Comparison of ENCODE assay signal across 23 cellular contexts in genomic region chr17:36732351-36732750, GRCh38.
A peak's percentile ranks its signal among the peaks of the same experiment; 100 is the strongest.
DNase-seq lines count a peak whose midpoint lies in the region; ATAC-seq, FAIRE-seq and TF ChIP-seq lines count a peak whose summit lies in the region.
"Had no signal": no experiment of that assay in that cellular context is flagged by ENCODE, and none has a peak within 500 bp of the region (broad histone marks: within the 10 kb centered on the region; RNA-seq: fewer than 3 reads in every experiment).

No MANE protein-coding gene starts in this region.

- peaks cover 26% of the 10 kb centered on the region for H3K27me3 Mint-ChIP-seq in GM23338 (ENCODE audit: insufficient read depth, low read depth, poor library complexity)
- H3K27me3 Mint-ChIP-seq in neural progenitor cell (ENCODE audit: insufficient read depth, low read depth): peaks cover 18% of the 10 kb centered on the region

- DNase-seq in GM23338 (ENCODE audit: low spot score) (no peak), K562 (ENCODE audit: extremely low read depth in 1 of 4, low spot score in 3 of 4) (no peak), neural progenitor cell (ENCODE audit: low spot score) (no peak), SW480 (ENCODE audit: low spot score) (no peak), NCI-H345 (lab: John Stamatoyannopoulos, UW) (no peak)
- DNase-seq: ACHN; BE2C; C1 segment of cervical spinal cord; CD4-positive, CD25-positive, alpha-beta regulatory T cell; CD8-positive, alpha-beta memory T cell; DMS 273 treated with DMSO at 0.1 percent for 48 hours; DMS53; DND-41; EL; GOT3 had no signal

- BruUV-seq in K562 (replicated peaks; lab: Mats Ljungman, UMichigan): no TSS peak

- POLR2A ChIA-PET in HEK293 (lab: Yijun Ruan, JAX) (no interaction called here), K562 (lab: Yijun Ruan, JAX) (no interaction called here)

- no peak for TF ChIP-seq CTCF in GM23338 (conservative IDR thresholded peaks at IDR 0.05; ENCODE audit: low read depth in 2 of 2)
- no peak for TF ChIP-seq CTCF in HEK293 (tag by site-specific recombination; IDR thresholded peaks at IDR 0.05)
- TF ChIP-seq CTCF in K562 (IDR thresholded peaks at IDR 0.05 in 2 of 3, conservative IDR thresholded peaks at IDR 0.05 in 1 of 3; ENCODE audit: insufficient read depth in 2 of 3, low read depth in 1 of 3, low read length in 3 of 3): no peak
- no peak for TF ChIP-seq CTCF in neural progenitor cell (IDR thresholded peaks at IDR 0.05)

- no peak for TF ChIP-seq EP300 in K562 (IDR thresholded peaks at IDR 0.05; ENCODE audit: low read length)

- no peak for TF ChIP-seq RAD21 in K562 (CRISPR knock-in tag; conservative IDR thresholded peaks at IDR 0.05 in 1 of 2, IDR thresholded peaks at IDR 0.05 in 1 of 2)

- WGBS in K562 (ENCODE audit: insufficient coverage, low coverage, missing lambda C conversion rate): 47% methylated on average over 5 of the region's 5 CpGs

- H3K9me1 ChIP-seq in K562 (ENCODE audit: control insufficient read depth, insufficient read depth, low read length): no peaks in the 10 kb centered on the region

- in situ Hi-C loops in K562 (cut with MboI): no loop called here

- no peak for TF ChIP-seq POLR2A in K562 (conservative IDR thresholded peaks at IDR 0.05)

- ATAC-seq in GM23338 (no peak), K562 (no peak), GM19324 (IDR thresholded peaks at IDR 0.05; ENCODE audit: low FRiP score, unreplicated experiment) (no peak)
- ATAC-seq: GM12878 had no signal

- H3K27me3 ChIP-seq in GM23338 (ENCODE audit: insufficient read depth): no peaks in the 10 kb centered on the region
- peaks cover 0 to 10% of the 10 kb centered on the region in 2 experiments; a peak in 1 of 5 replicates for H3K27me3 ChIP-seq in K562 (ENCODE audit: control insufficient read depth in 2 of 2, insufficient read depth in 2 of 2, low read length in 2 of 2)
- no peaks in the 10 kb centered on the region for H3K27me3 ChIP-seq in neural progenitor cell
- H3K27me3 ChIP-seq: BE2C had no signal

- H2AFZ ChIP-seq in GM23338 (no peak overlapping the region), K562 (ENCODE audit: low read depth, low read length) (no peak overlapping the region), neural progenitor cell (replicated peaks) (no peak overlapping the region)

- FAIRE-seq in K562 (lab: Jason Lieb, UNC): no peak
- FAIRE-seq: A204.1, GM12878, GM19239 had no signal

- H3K4me3 ChIP-seq in GM23338: peak overlapping the region; percentile 35; the same call in 1 of the 2 replicates
- H3K4me3 ChIP-seq in HEK293 (ENCODE audit: low read depth, low read length): no peak overlapping the region
- H3K4me3 ChIP-seq in K562: no peak overlapping the region
- no peak overlapping the region for H3K4me3 ChIP-seq in neural progenitor cell
- H3K4me3 ChIP-seq: GM12878, HAP-1 had no signal

- H3K4me1 ChIP-seq in GM23338 (ENCODE audit: insufficient read depth) (peaks cover 52% of the 10 kb centered on the region), HEK293 (ENCODE audit: control insufficient read depth, insufficient read depth, low read length) (peaks cover 9% of the 10 kb centered on the region; the same call in 1 of the 2 replicates), K562 (replicated peaks in 1 of 2; ENCODE audit: control insufficient read depth in 2 of 2, insufficient read depth in 2 of 2, low read length in 2 of 2) (peaks cover 26 to 30% of the 10 kb centered on the region in 2 experiments), neural progenitor cell (peaks cover 45% of the 10 kb centered on the region)

- intact Hi-C loops in K562 (cut with micrococcal nuclease): no loop called here

- H4K20me1 ChIP-seq in GM23338 (replicated peaks; ENCODE audit: insufficient read depth): no peaks in the 10 kb centered on the region
- H4K20me1 ChIP-seq in K562 (replicated peaks; ENCODE audit: control insufficient read depth, insufficient read depth, low read length): no peaks in the 10 kb centered on the region; the same call in 1 of the 2 replicates
- H4K20me1 ChIP-seq in neural progenitor cell (ENCODE audit: low read depth): no peaks in the 10 kb centered on the region

- H3K4me2 ChIP-seq in GM23338 (peak overlapping the region; percentile 65), K562 (ENCODE audit: insufficient read depth, low read length) (no peak overlapping the region), neural progenitor cell (peak overlapping the region; percentile 74)
- H3K4me2 ChIP-seq: KMS-11 had no signal

- H3K9me3 Mint-ChIP-seq in GM23338 (no peaks in the 10 kb centered on the region; the same call in 2 of the 3 replicates), neural progenitor cell (no peaks in the 10 kb centered on the region)
- H3K9me3 Mint-ChIP-seq: CD8-positive, alpha-beta memory T cell had no signal

- CTCF ChIA-PET in HEK293 (lab: Yijun Ruan, JAX) (no interaction called here), K562 (lab: Yijun Ruan, JAX; ENCODE audit: low intra/inter-chr PET ratio) (no interaction called here)

- no peak overlapping the region for H3K27ac Mint-ChIP-seq in GM23338
- no peak overlapping the region for H3K27ac Mint-ChIP-seq in neural progenitor cell
- H3K27ac Mint-ChIP-seq: CD4-positive, CD25-positive, alpha-beta regulatory T cell; CD8-positive, alpha-beta memory T cell had no signal

- H3K9me3 ChIP-seq in HEK293 (ENCODE audit: control insufficient read depth, insufficient read depth, low read depth, low read length) (no peaks in the 10 kb centered on the region), K562 (replicated peaks; ENCODE audit: control insufficient read depth, insufficient read depth, low read depth, low read length) (no peaks in the 10 kb centered on the region), neural progenitor cell (ENCODE audit: low read depth) (no peaks in the 10 kb centered on the region)
- H3K9me3 ChIP-seq: BE2C, HAP-1 had no signal

- H3K79me2 ChIP-seq in GM23338 (replicated peaks; ENCODE audit: insufficient read depth): no peaks in the 10 kb centered on the region
- H3K79me2 ChIP-seq in K562 (ENCODE audit: control insufficient read depth, insufficient read depth, low read length): no peaks in the 10 kb centered on the region
- H3K79me2 ChIP-seq in neural progenitor cell (ENCODE audit: low read depth): no peaks in the 10 kb centered on the region

- no peaks in the 10 kb centered on the region for H3K36me3 Mint-ChIP-seq in GM23338 (ENCODE audit: low read depth)
- no peaks in the 10 kb centered on the region for H3K36me3 Mint-ChIP-seq in neural progenitor cell
- H3K36me3 Mint-ChIP-seq: CD4-positive, CD25-positive, alpha-beta regulatory T cell had no signal

- H3F3A ChIP-seq in GM23338 (replicated peaks; ENCODE audit: low read depth): no peaks in the 10 kb centered on the region
- peaks cover 30% of the 10 kb centered on the region for H3F3A ChIP-seq in neural progenitor cell (ENCODE audit: low read depth)

- H3K4me1 Mint-ChIP-seq in GM23338 (peaks cover 56% of the 10 kb centered on the region), neural progenitor cell (peaks cover 33% of the 10 kb centered on the region)

- peak overlapping the region; percentile 40; the same call in 1 of the 3 replicates for H3K4me3 Mint-ChIP-seq in GM23338
- H3K4me3 Mint-ChIP-seq in neural progenitor cell: no peak overlapping the region
- H3K4me3 Mint-ChIP-seq: CD4-positive, CD25-positive, alpha-beta regulatory T cell; CD8-positive, alpha-beta memory T cell had no signal

- H3K36me3 ChIP-seq in GM23338 (ENCODE audit: insufficient read depth) (no peaks in the 10 kb centered on the region), HEK293 (ENCODE audit: control insufficient read depth in 2 of 2, insufficient read depth in 1 of 2, low read length in 2 of 2) (no peaks in the 10 kb centered on the region), K562 (ENCODE audit: control insufficient read depth, insufficient read depth, low read length) (no peaks in the 10 kb centered on the region), neural progenitor cell (no peaks in the 10 kb centered on the region)
- H3K36me3 ChIP-seq: BE2C, HAP-1 had no signal

- H3K9me2 ChIP-seq in GM23338 (ENCODE audit: insufficient read depth): no peaks in the 10 kb centered on the region

- no peak overlapping the region for H3K27ac ChIP-seq in GM23338 (ENCODE audit: low read depth)
- no peak overlapping the region for H3K27ac ChIP-seq in HEK293 (ENCODE audit: extremely low read depth, low read depth, low read length)
- no peak overlapping the region for H3K27ac ChIP-seq in K562 (ENCODE audit: extremely low read depth, low read depth, low read length)
- H3K27ac ChIP-seq in neural progenitor cell: no peak overlapping the region
- H3K27ac ChIP-seq: HL-60, KMS-11 had no signal

- H3K9ac ChIP-seq in K562 (ENCODE audit: insufficient read depth in 1 of 2, low read depth in 2 of 2, low read length in 2 of 2) (no peak overlapping the region), neural progenitor cell (no peak overlapping the region)
- H3K9ac ChIP-seq: KMS-11 had no signal

TF ChIP-seq in GM23338, 12 proteins besides CTCF, POLR2A, EP300 and RAD21 (continues in another document):
- TF ChIP-seq CREB1 (CRISPR knock-in tag; IDR thresholded peaks at IDR 0.05; ENCODE audit: low read depth) (no peak), STAT1 (IDR thresholded peaks at IDR 0.05; ENCODE audit: unreplicated experiment) (no peak)

TF ChIP-seq in HEK293, 187 proteins besides CTCF, POLR2A, EP300 and RAD21 (continues in another document):
- peak; percentile 99 for TF ChIP-seq ZFHX2 (tag by site-specific recombination; conservative IDR thresholded peaks at IDR 0.05)
- TF ChIP-seq ZNF660 (tag by site-specific recombination; IDR thresholded peaks at IDR 0.05): no peak
- TF ChIP-seq ZBTB17 (tag by site-specific recombination; IDR thresholded peaks at IDR 0.05): peak; percentile 88
- TF ChIP-seq ZNF366 (tag by site-specific recombination; conservative IDR thresholded peaks at IDR 0.05): peak; percentile 87
- TF ChIP-seq IKZF3 (tag by site-specific recombination; IDR thresholded peaks at IDR 0.05): no peak
- TF ChIP-seq ZNF629 (tag by site-specific recombination; IDR thresholded peaks at IDR 0.05): no peak
- peak; percentile 100 for TF ChIP-seq EGR2 (tag by site-specific recombination; IDR thresholded peaks at IDR 0.05; ENCODE audit: low read depth)

TF ChIP-seq in K562, 482 proteins besides CTCF, POLR2A, EP300 and RAD21 (continues in another document):
- TF ChIP-seq ZNF175 (CRISPR knock-in tag; IDR thresholded peaks at IDR 0.05; ENCODE audit: low read depth) (no peak), HDAC1 (IDR thresholded peaks at IDR 0.05) (0 out of 4 replicates have a peak, but pooled peaks of 1 of the 2 experiments have one; percentile 37), ZNF232 (CRISPR knock-in tag; IDR thresholded peaks at IDR 0.05) (no peak), YBX1 (IDR thresholded peaks at IDR 0.05) (0 out of 2 replicates have a peak, but pooled peaks have one; percentile 35), EGR1 (conservative IDR thresholded peaks at IDR 0.05) (peak; percentile 85)
